8 cellular contexts compared by ENCODE assay signal in the genomic region with DNA sequence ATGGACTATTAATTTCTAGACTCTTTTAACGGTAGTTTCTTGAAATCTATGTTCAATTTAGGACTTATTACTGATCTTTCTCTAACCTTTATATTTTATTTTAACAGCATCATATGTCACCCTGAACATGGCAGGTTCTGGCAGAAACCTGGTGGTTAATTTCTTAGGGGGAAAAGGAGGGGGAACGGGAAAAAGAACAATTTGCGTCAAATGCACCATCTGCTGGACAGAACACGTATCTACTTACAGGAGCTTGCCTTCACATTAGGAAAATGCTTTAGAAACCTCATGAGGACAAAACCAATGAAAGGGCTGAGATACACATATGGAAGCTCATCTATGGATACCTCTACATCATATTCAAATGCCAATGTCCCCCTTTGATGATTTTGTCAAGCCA.
DNase-seq lines count a peak whose midpoint lies in the region; ATAC-seq and TF ChIP-seq lines count a peak whose summit lies in the region.

No MANE protein-coding gene starts in this region.

- ATAC-seq in GM21576 (IDR thresholded peaks at IDR 0.05; ENCODE audit: unreplicated experiment) (peak; percentile 58), GM18517 (IDR thresholded peaks at IDR 0.05; ENCODE audit: unreplicated experiment) (no peak), omental fat pad (ENCODE audit: low FRiP score) (no peak), HG03460 (IDR thresholded peaks at IDR 0.05; ENCODE audit: unreplicated experiment) (no peak)

- no peak overlapping the region for H3K27ac Mint-ChIP-seq in type B pancreatic cell

- no peak overlapping the region for H3K4me3 Mint-ChIP-seq in type B pancreatic cell

- H3K4me1 Mint-ChIP-seq in type B pancreatic cell (ENCODE audit: unreplicated experiment): peaks cover 8% of the 10 kb centered on the region

- H3K4me3 ChIP-seq in fibroblast of mammary gland (ENCODE audit: control insufficient read depth, low read depth, low read length): no peak overlapping the region

- peak; percentile 30 for TF ChIP-seq CTCF in fibroblast of mammary gland (conservative IDR thresholded peaks at IDR 0.05; ENCODE audit: control insufficient read depth, insufficient read depth, low read depth, low read length)
- peak; percentile 79 for TF ChIP-seq CTCF in type B pancreatic cell (conservative IDR thresholded peaks at IDR 0.05)
- no peak for TF ChIP-seq CTCF in omental fat pad (IDR thresholded peaks at IDR 0.05)

- DNase-seq in COR-L47 (lab: John Stamatoyannopoulos, UW) (peak; percentile 61), NCI-H82 (lab: John Stamatoyannopoulos, UW) (peak; percentile 53), fibroblast of mammary gland (ENCODE audit: low read depth) (peak; percentile 7), type B pancreatic cell (ENCODE audit: extremely low spot score, unreplicated experiment) (no peak), omental fat pad (ENCODE audit: low spot score) (no peak)

- no peaks in the 10 kb centered on the region for H3K9me3 Mint-ChIP-seq in type B pancreatic cell

- H3K27me3 Mint-ChIP-seq in type B pancreatic cell: peaks cover 7% of the 10 kb centered on the region

- no peaks in the 10 kb centered on the region for H3K36me3 Mint-ChIP-seq in type B pancreatic cell

Comparison
In these comparisons a context has a peak if more than half of its experiments do, and no peak if none do; other contexts are left out.
1. DNase-seq: peak in COR-L47 (single experiment), NCI-H82 (single experiment) and fibroblast of mammary gland (single experiment); none in type B pancreatic cell (single experiment) and omental fat pad (single experiment).
2. CTCF ChIP-seq: peak in fibroblast of mammary gland (single experiment) and type B pancreatic cell (single experiment); none in omental fat pad (0 of 3).